Comparison of ENCODE assay signal across 1 cellular context in genomic region chr4:172169871-172170270, GRCh38.
TF ChIP-seq lines count a peak whose summit lies in the region.

No MANE protein-coding gene starts in this region.

TF ChIP-seq in WTC11, 78 proteins besides CTCF, POLR2A, EP300 and RAD21 (continued from another document):
- TF ChIP-seq AFF4 (CRISPR knock-in tag; IDR thresholded peaks at IDR 0.05; ENCODE audit: borderline replicate concordance) (no peak), OVOL2 (CRISPR knock-in tag; IDR thresholded peaks at IDR 0.05; ENCODE audit: borderline replicate concordance) (no peak), EMX1 (CRISPR knock-in tag; IDR thresholded peaks at IDR 0.05) (no peak), ZNF219 (CRISPR knock-in tag; IDR thresholded peaks at IDR 0.05; ENCODE audit: borderline replicate concordance) (no peak), ZNF396 (CRISPR knock-in tag; IDR thresholded peaks at IDR 0.05; ENCODE audit: borderline replicate concordance) (no peak), ATF6 (CRISPR knock-in tag; IDR thresholded peaks at IDR 0.05) (no peak), SP1 (CRISPR knock-in tag; conservative IDR thresholded peaks at IDR 0.05) (no peak)
